In the genomic region with DNA sequence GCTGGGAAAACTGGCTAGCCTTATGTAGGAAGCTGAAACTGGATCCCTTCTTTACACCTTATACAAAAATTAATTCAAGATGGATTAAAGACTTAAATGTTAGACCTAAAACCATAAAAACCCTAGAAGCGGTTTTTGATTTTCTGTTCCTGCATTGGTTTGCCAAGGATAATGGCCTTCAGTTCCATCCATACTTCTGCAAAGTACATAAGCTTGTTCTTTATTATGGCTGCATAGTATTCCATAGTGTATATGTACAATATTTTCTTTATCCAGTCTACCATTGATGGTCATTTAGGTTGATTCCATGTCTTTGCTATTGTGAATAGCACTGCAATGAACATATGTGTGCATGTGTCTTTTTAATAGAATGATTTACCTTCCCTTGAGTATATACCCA, we compare ENCODE assay signal across 13 cellular contexts. TPM values are rescaled to one million over a fixed set of nuclear protein-coding genes. Genes with fewer than 3 reads are reported as not detected.
"Had no signal": no experiment of that assay in that cellular context is flagged by ENCODE, and none has a peak within 500 bp of the region (broad histone marks: within the 10 kb centered on the region; RNA-seq: fewer than 3 reads in every experiment).

No MANE protein-coding gene starts in this region.

RNA-seq across cellular contexts. Expression of gene PF4, which starts 22.8 kb away (rescaled TPM):
- total RNA-seq: activated B cell treated with CpG ODN at 0.5 μM for 24 hours; activated CD4-positive, alpha-beta memory T cell treated with anti-CD3 and anti-CD28 coated beads for 36 hours; activated CD4-positive, alpha-beta memory T cell treated with anti-CD3 and anti-CD28 coated beads, Interleukin-2, amount 10 ng/mL, durations not matched to agents 7 days and 5 days; activated CD4-positive, alpha-beta T cell treated with anti-CD3 and anti-CD28 coated beads for 36 hours; activated CD4-positive, alpha-beta T cell treated with anti-CD3 and anti-CD28 coated beads, Interleukin-2, amount 10 ng/mL, durations not matched to agents 24 days and 14 days; activated CD4-positive, alpha-beta T cell treated with anti-CD3 and anti-CD28 coated beads, Interleukin-2, amount 10 ng/mL, durations not matched to agents 7 days and 5 days; activated CD8-positive, alpha-beta memory T cell treated with anti-CD3 and anti-CD28 coated beads for 36 hours; activated CD8-positive, alpha-beta memory T cell treated with anti-CD3 and anti-CD28 coated beads, Interleukin-2, amount 10 ng/mL, durations not matched to agents 7 days and 5 days; activated CD8-positive, alpha-beta T cell treated with anti-CD3 and anti-CD28 coated beads for 36 hours; activated CD8-positive, alpha-beta T cell treated with anti-CD3 and anti-CD28 coated beads, Interleukin-2, amount 10 ng/mL, durations not matched to agents 7 days and 5 days; T-helper 1 cell treated with Interleukin-12 subunit alpha and Interleukin-12 subunit beta and Interleukin-4 antibody, amounts not matched to agents 30 ng/mL and 1 ng/mL, for 36 hours; T-helper 2 cell treated with Interferon-gamma antibody and Interleukin-4, amounts not matched to agents 100 ng/mL and 5 ng/mL, for 36 hours had no signal

RNA-seq across cellular contexts. Expression of gene PPBP, which starts 28.9 kb away (rescaled TPM):
- total RNA-seq: activated CD4-positive, alpha-beta memory T cell treated with anti-CD3 and anti-CD28 coated beads for 36 hours; activated CD4-positive, alpha-beta memory T cell treated with anti-CD3 and anti-CD28 coated beads, Interleukin-2, amount 10 ng/mL, durations not matched to agents 7 days and 5 days; activated CD4-positive, alpha-beta T cell treated with anti-CD3 and anti-CD28 coated beads for 36 hours; activated CD4-positive, alpha-beta T cell treated with anti-CD3 and anti-CD28 coated beads, Interleukin-2, amount 10 ng/mL, durations not matched to agents 24 days and 14 days; activated CD4-positive, alpha-beta T cell treated with anti-CD3 and anti-CD28 coated beads, Interleukin-2, amount 10 ng/mL, durations not matched to agents 7 days and 5 days; activated CD8-positive, alpha-beta memory T cell treated with anti-CD3 and anti-CD28 coated beads for 36 hours; activated CD8-positive, alpha-beta memory T cell treated with anti-CD3 and anti-CD28 coated beads, Interleukin-2, amount 10 ng/mL, durations not matched to agents 7 days and 5 days; activated CD8-positive, alpha-beta T cell treated with anti-CD3 and anti-CD28 coated beads for 36 hours; activated CD8-positive, alpha-beta T cell treated with anti-CD3 and anti-CD28 coated beads, Interleukin-2, amount 10 ng/mL, durations not matched to agents 7 days and 5 days; T-helper 1 cell treated with Interleukin-12 subunit alpha and Interleukin-12 subunit beta and Interleukin-4 antibody, amounts not matched to agents 30 ng/mL and 1 ng/mL, for 36 hours; T-helper 2 cell treated with Interferon-gamma antibody and Interleukin-4, amounts not matched to agents 100 ng/mL and 5 ng/mL, for 36 hours; WTC11 had no signal

RNA-seq across cellular contexts. Expression of gene CXCL5, which starts 39.4 kb away (rescaled TPM):
- total RNA-seq: activated B cell treated with CpG ODN at 0.5 μM for 24 hours; activated CD4-positive, alpha-beta memory T cell treated with anti-CD3 and anti-CD28 coated beads for 36 hours; activated CD4-positive, alpha-beta memory T cell treated with anti-CD3 and anti-CD28 coated beads, Interleukin-2, amount 10 ng/mL, durations not matched to agents 7 days and 5 days; activated CD4-positive, alpha-beta T cell treated with anti-CD3 and anti-CD28 coated beads for 36 hours; activated CD4-positive, alpha-beta T cell treated with anti-CD3 and anti-CD28 coated beads, Interleukin-2, amount 10 ng/mL, durations not matched to agents 24 days and 14 days; activated CD4-positive, alpha-beta T cell treated with anti-CD3 and anti-CD28 coated beads, Interleukin-2, amount 10 ng/mL, durations not matched to agents 7 days and 5 days; activated CD8-positive, alpha-beta memory T cell treated with anti-CD3 and anti-CD28 coated beads for 36 hours; activated CD8-positive, alpha-beta memory T cell treated with anti-CD3 and anti-CD28 coated beads, Interleukin-2, amount 10 ng/mL, durations not matched to agents 7 days and 5 days; activated CD8-positive, alpha-beta T cell treated with anti-CD3 and anti-CD28 coated beads for 36 hours; activated CD8-positive, alpha-beta T cell treated with anti-CD3 and anti-CD28 coated beads, Interleukin-2, amount 10 ng/mL, durations not matched to agents 7 days and 5 days; T-helper 1 cell treated with Interleukin-12 subunit alpha and Interleukin-12 subunit beta and Interleukin-4 antibody, amounts not matched to agents 30 ng/mL and 1 ng/mL, for 36 hours; T-helper 2 cell treated with Interferon-gamma antibody and Interleukin-4, amounts not matched to agents 100 ng/mL and 5 ng/mL, for 36 hours had no signal
